8 cellular contexts compared by ENCODE assay signal in genomic region chr14:32938719-32939253, GRCh38. TPM values are rescaled to one million over a fixed set of nuclear protein-coding genes. Genes with fewer than 3 reads are reported as not detected.
A peak's percentile ranks its signal among the peaks of the same experiment; 100 is the strongest.
DNase-seq lines count a peak whose midpoint lies in the region; ATAC-seq and TF ChIP-seq lines count a peak whose summit lies in the region.

NPAS3 (plus strand) TSS chr14:32938879.

- H3K9me3 ChIP-seq in duodenal mucosa (ENCODE audit: control insufficient read depth in 1 of 2, low read length in 2 of 2) (no peaks in the 10 kb centered on the region), mucosa of descending colon (no peaks in the 10 kb centered on the region)

- intact Hi-C loops in mucosa of descending colon (cut with DNase I, micrococcal nuclease), result no loop called here

- peaks cover 29 to 57% of the 10 kb centered on the region in 2 donors for H3K27me3 ChIP-seq in duodenal mucosa (ENCODE audit: control insufficient read depth in 1 of 2, insufficient read depth in 2 of 2, low read length in 2 of 2)

- DNase-seq in NCI-H82 (lab: John Stamatoyannopoulos, UW), result peak; percentile 29
- no peak for DNase-seq in NCI-H82 treated with DMSO at 0.1 percent for 48 hours (lab: John Stamatoyannopoulos, UW; ENCODE audit: unreplicated experiment)
- peak; percentile 28 for DNase-seq in NCI-H1092 treated with DMSO at 0.1 percent for 48 hours (lab: John Stamatoyannopoulos, UW)
- peak in 1 of 3 donors; percentile 36 for DNase-seq in mucosa of descending colon
- DNase-seq in HCEC 1CT, result no peak
- no peak for DNase-seq in activated CD4-positive, CD25-positive, alpha-beta regulatory T cell (lab: John Stamatoyannopoulos, UW)

- peak within 1 kb of the TSS in 1 of 2 donors; percentile 14 for H3K9ac ChIP-seq in duodenal mucosa (ENCODE audit: low read depth in 1 of 2, low read length in 2 of 2)

- H3K4me3 ChIP-seq in duodenal mucosa (ENCODE audit: low read depth in 1 of 2, low read length in 2 of 2) (peak within 1 kb of the TSS; percentile 56 to 57), mucosa of descending colon (peak within 1 kb of the TSS; percentile 17)

- H3K27ac ChIP-seq in duodenal mucosa (ENCODE audit: low read depth, low read length), result peak within 1 kb of the TSS; percentile 39

- H3K36me3 ChIP-seq in duodenal mucosa (ENCODE audit: control insufficient read depth in 1 of 2, insufficient read depth in 2 of 2, low read length in 2 of 2), result no peaks in the 10 kb centered on the region
- no peaks in the 10 kb centered on the region for H3K36me3 ChIP-seq in mucosa of descending colon (ENCODE audit: low read depth)

- peak; percentile 16 for ATAC-seq in mucosa of descending colon
- no peak for ATAC-seq in esophagus mucosa

- no peak for TF ChIP-seq CTCF in mucosa of descending colon (IDR thresholded peaks at IDR 0.05)

- H3K4me1 ChIP-seq in duodenal mucosa (ENCODE audit: control insufficient read depth in 1 of 2, insufficient read depth in 2 of 2, low read length in 2 of 2) (peaks cover 5 to 19% of the 10 kb centered on the region in 2 donors), mucosa of descending colon (ENCODE audit: low read depth) (no peaks in the 10 kb centered on the region)

RNA-seq across cellular contexts. Expression of gene NPAS3, which starts in this region (rescaled TPM):
- 1 to 10 TPM in 2 of 3 donors, under 1 TPM in 1; 0.65 to 9.7 (median 2.0) TPM for total RNA-seq in mucosa of descending colon
- total RNA-seq in esophagus mucosa, result 0.08 TPM

Comparison
In these comparisons a context has a peak if more than half of its experiments do, and no peak if none do; other contexts are left out.
1. DNase-seq: peak in NCI-H82 (single experiment) and NCI-H1092 treated with DMSO at 0.1 percent for 48 hours (single experiment); none in NCI-H82 treated with DMSO at 0.1 percent for 48 hours (single experiment), HCEC 1CT (single experiment) and activated CD4-positive, CD25-positive, alpha-beta regulatory T cell (0 of 4).